In the genomic region with DNA sequence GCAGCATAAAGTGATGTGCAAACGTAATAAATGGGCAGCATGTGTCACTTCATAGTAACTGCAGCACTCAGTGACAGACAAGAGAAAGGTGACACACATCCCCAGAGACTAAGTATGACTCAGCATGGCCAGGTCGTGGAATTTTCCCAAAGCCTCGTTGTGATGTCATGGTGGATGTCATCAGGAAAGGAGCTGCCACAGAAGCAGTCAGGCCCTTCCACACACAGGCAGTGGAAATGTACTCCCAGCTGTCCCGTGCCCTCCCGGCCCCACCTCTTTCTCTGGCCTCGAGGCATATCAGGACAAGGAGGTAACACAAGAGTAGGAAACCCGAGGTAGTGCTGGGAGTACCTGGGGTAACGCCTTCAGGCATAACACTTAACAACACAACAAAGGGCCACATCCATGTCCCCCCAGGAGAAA, we compare ENCODE assay signal across 8 cellular contexts. TPM values are rescaled to one million over a fixed set of nuclear protein-coding genes. Genes with fewer than 3 reads are reported as not detected.
DNase-seq lines count a peak whose midpoint lies in the region; ATAC-seq, FAIRE-seq and TF ChIP-seq lines count a peak whose summit lies in the region.

No MANE protein-coding gene starts in this region.

- H3K36me3 ChIP-seq in Caco-2 (ENCODE audit: control insufficient read depth, insufficient read depth, low read length) (no peaks in the 10 kb centered on the region; the same call in 1 of the 2 replicates), HUES64 (ENCODE audit: insufficient read depth, low read length) (no peaks in the 10 kb centered on the region), GM12878 (ENCODE audit: control insufficient read depth in 2 of 2, insufficient read depth in 2 of 2, low read length in 1 of 2) (no peaks in the 10 kb centered on the region), mesenchymal stem cell (ENCODE audit: control insufficient read depth in 1 of 2, insufficient read depth in 2 of 2, low read depth in 1 of 2, low read length in 2 of 2) (peaks cover 2 to 20% of the 10 kb centered on the region in 2 experiments)

- H3K9ac ChIP-seq in HUES64 (ENCODE audit: low read depth, low read length) (no peak overlapping the region), GM12878 (ENCODE audit: control insufficient read depth, insufficient read depth, low read length) (no peak overlapping the region), mesenchymal stem cell (ENCODE audit: low read length) (peak overlapping the region; percentile 47)

- no peak for TF ChIP-seq RAD21 in GM12878 (IDR thresholded peaks at IDR 0.05; ENCODE audit: insufficient read depth, low read depth, low read length)

- H2BK120ac ChIP-seq in mesenchymal stem cell (ENCODE audit: low read depth, low read length) = no peak overlapping the region

- H3K4me3 ChIP-seq in Caco-2 (ENCODE audit: low read depth, low read length) (no peak overlapping the region), HUES64 (ENCODE audit: low read length) (no peak overlapping the region), GM12878 (no peak overlapping the region), mesenchymal stem cell (ENCODE audit: insufficient read depth in 1 of 2, low read depth in 1 of 2, low read length in 2 of 2) (no peak overlapping the region)

- H2AFZ ChIP-seq in GM12878 (ENCODE audit: control insufficient read depth, low read depth, low read length) (no peak overlapping the region), mesenchymal stem cell (ENCODE audit: low read depth, low read length) (peak overlapping the region; percentile 2)

- peak overlapping the region in 1 of 2 experiments; percentile 11 for H2BK12ac ChIP-seq in mesenchymal stem cell (ENCODE audit: low read length in 2 of 2)

- FAIRE-seq in GM12878 (lab: Jason Lieb, UNC) = no peak

- no peaks in the 10 kb centered on the region for H3K9me3 ChIP-seq in Caco-2
- H3K9me3 ChIP-seq in HUES64 (ENCODE audit: insufficient read depth, low read depth, low read length) = no peaks in the 10 kb centered on the region
- H3K9me3 ChIP-seq in GM12878 (replicated peaks; ENCODE audit: control insufficient read depth, insufficient read depth, low read length) = no peaks in the 10 kb centered on the region
- no peaks in the 10 kb centered on the region for H3K9me3 ChIP-seq in mesenchymal stem cell (ENCODE audit: control insufficient read depth, low read length)
- H3K9me3 ChIP-seq in T-helper 17 cell (ENCODE audit: control insufficient read depth, low read length, poor library complexity, severe bottlenecking) = peaks cover 3% of the 10 kb centered on the region

- TF ChIP-seq POLR2A in GM12878 (IDR thresholded peaks at IDR 0.05; ENCODE audit: low read depth, low read length) = no peak

- in situ Hi-C loops in GM12878 (cut with MboI) = no loop called here

- H3K4me2 ChIP-seq in GM12878 (ENCODE audit: control insufficient read depth, insufficient read depth) = no peak overlapping the region
- no peak overlapping the region for H3K4me2 ChIP-seq in mesenchymal stem cell (ENCODE audit: low read length, poor library complexity, severe bottlenecking)

- no peaks in the 10 kb centered on the region for H3K27me3 ChIP-seq in Caco-2 (replicated peaks; ENCODE audit: control insufficient read depth, insufficient read depth, low read length)
- H3K27me3 ChIP-seq in HUES64 (ENCODE audit: insufficient read depth, low read length) = no peaks in the 10 kb centered on the region
- no peaks in the 10 kb centered on the region; a peak in 3 of 4 replicates for H3K27me3 ChIP-seq in GM12878 (replicated peaks in 1 of 2; ENCODE audit: control insufficient read depth in 2 of 2, insufficient read depth in 2 of 2, low read length in 1 of 2)
- H3K27me3 ChIP-seq in mesenchymal stem cell (ENCODE audit: control insufficient read depth in 1 of 2, insufficient read depth in 1 of 2, low read length in 2 of 2) = no peaks in the 10 kb centered on the region

- RAD21 ChIA-PET in GM12878 (lab: Charles Lee; ENCODE audit: unreplicated experiment) = no interaction called here

- H3K27ac ChIP-seq in HUES64 (ENCODE audit: low read depth, low read length) (0 out of 2 replicates have a peak overlapping the region, but pooled peaks have one; percentile 30), GM12878 (ENCODE audit: control insufficient read depth, insufficient read depth) (no peak overlapping the region), mesenchymal stem cell (ENCODE audit: low read length, poor library complexity, severe bottlenecking) (no peak overlapping the region)

- SMC1A ChIA-PET in GM12878 (lab: Charles Lee; ENCODE audit: uncharacterized antibody, unreplicated experiment) = interaction anchor here (0.5 kb wide), 1 partner anchor 253 kb away, joined by 3 read pairs; no protein-coding TSS in a partner anchor

- H4K20me1 ChIP-seq in GM12878 (ENCODE audit: control insufficient read depth, insufficient read depth) = no peaks in the 10 kb centered on the region

- peak overlapping the region; percentile 60 for H4K8ac ChIP-seq in mesenchymal stem cell (ENCODE audit: low read length)

- CTCF ChIA-PET in Caco-2 (lab: Charles Lee) (interaction anchor here (0.5 to 0.6 kb wide), 4 partner anchors 9 to 104 kb away, joined by 3 to 4 read pairs (median 3); a partner anchor contains a TSS), GM12878 (lab: Yijun Ruan, JAX) (no interaction called here)

- H3K9me3 Mint-ChIP-seq in Caco-2 (ENCODE audit: unreplicated experiment) = no peaks in the 10 kb centered on the region
- H3K9me3 Mint-ChIP-seq in endothelial cell (ENCODE audit: unreplicated experiment) = no peaks in the 10 kb centered on the region

- POLR2A ChIA-PET in Caco-2 (lab: Charles Lee) = interaction anchor here (0.5 to 0.8 kb wide), 3 partner anchors 9 to 740 kb away, joined by 3 to 11 read pairs (median 6); a partner anchor contains a TSS
- POLR2A ChIA-PET in GM12878 (lab: Charles Lee) = no interaction called here

- no peak overlapping the region for H2BK5ac ChIP-seq in mesenchymal stem cell (ENCODE audit: low read depth, low read length, poor library complexity, severe bottlenecking)

- H4K91ac ChIP-seq in mesenchymal stem cell (ENCODE audit: low read length) = no peak overlapping the region

- peaks cover 16% of the 10 kb centered on the region for H3K4me1 ChIP-seq in Caco-2
- peaks cover 7% of the 10 kb centered on the region; the same call in 1 of the 2 replicates for H3K4me1 ChIP-seq in HUES64 (ENCODE audit: insufficient read depth, low read length)
- no peaks in the 10 kb centered on the region for H3K4me1 ChIP-seq in GM12878 (ENCODE audit: control insufficient read depth, insufficient read depth, low read length)
- peaks cover 23% of the 10 kb centered on the region for H3K4me1 ChIP-seq in mesenchymal stem cell (ENCODE audit: control insufficient read depth, insufficient read depth, low read depth, low read length)

- no peak for TF ChIP-seq EP300 in GM12878 (IDR thresholded peaks at IDR 0.05; ENCODE audit: borderline replicate concordance in 1 of 2, control insufficient read depth in 1 of 2, low read depth in 2 of 2, low read length in 2 of 2)

- H3K36me3 Mint-ChIP-seq in Caco-2 (ENCODE audit: insufficient read depth, unreplicated experiment) (peaks cover 8% of the 10 kb centered on the region), T-helper 17 cell (ENCODE audit: low read depth) (no peaks in the 10 kb centered on the region), endothelial cell (ENCODE audit: low read depth, unreplicated experiment) (peaks cover 2% of the 10 kb centered on the region)

- H3K4me1 Mint-ChIP-seq in Caco-2 (ENCODE audit: low read depth, unreplicated experiment) (peaks cover 17% of the 10 kb centered on the region), T-helper 17 cell (peaks cover 2% of the 10 kb centered on the region), endothelial cell (ENCODE audit: unreplicated experiment) (peaks cover 4% of the 10 kb centered on the region)

- ATAC-seq in GM12878 (no peak), T-helper 17 cell (no peak), HG03442 (IDR thresholded peaks at IDR 0.05; ENCODE audit: unreplicated experiment) (no peak), GM21360 (IDR thresholded peaks at IDR 0.05; ENCODE audit: unreplicated experiment) (no peak)

- H3K79me1 ChIP-seq in mesenchymal stem cell (replicated peaks; ENCODE audit: low read length, poor library complexity, severe bottlenecking) = peaks cover 18% of the 10 kb centered on the region

- no peak overlapping the region for H2BK15ac ChIP-seq in mesenchymal stem cell (ENCODE audit: low read depth, poor library complexity, severe bottlenecking)

- peak overlapping the region; percentile 63 for H2AK5ac ChIP-seq in mesenchymal stem cell (ENCODE audit: low read length, severe bottlenecking)

- no peaks in the 10 kb centered on the region for H3K79me2 ChIP-seq in GM12878 (ENCODE audit: control insufficient read depth, insufficient read depth, low read length)

- H3K23ac ChIP-seq in mesenchymal stem cell (ENCODE audit: low read length in 2 of 2) = no peak overlapping the region

- no TSS peak for BruUV-seq in Caco-2 (replicated peaks; lab: Mats Ljungman, UMichigan)
- no TSS peak for BruUV-seq in GM12878 (replicated peaks; lab: Mats Ljungman, UMichigan)

- no peak overlapping the region for H3K4me3 Mint-ChIP-seq in Caco-2 (ENCODE audit: unreplicated experiment)
- no peak overlapping the region for H3K4me3 Mint-ChIP-seq in T-helper 17 cell
- no peak overlapping the region for H3K4me3 Mint-ChIP-seq in endothelial cell (ENCODE audit: unreplicated experiment)

- peak overlapping the region; percentile 5 to 16 for H3K18ac ChIP-seq in mesenchymal stem cell (ENCODE audit: low read depth in 1 of 2, low read length in 2 of 2)

- H3K27ac Mint-ChIP-seq in Caco-2 (ENCODE audit: unreplicated experiment) (peak overlapping the region; percentile 89), T-helper 17 cell (no peak overlapping the region), endothelial cell (ENCODE audit: unreplicated experiment) (no peak overlapping the region)

- WGBS in HUES64 = 80% methylated on average over 6 of the region's 8 CpGs
- 33% methylated on average over 8 of the region's 8 CpGs for WGBS in GM12878 (ENCODE audit: insufficient coverage, insufficient replicate concordance, low lambda C conversion rate, missing lambda C conversion rate)
- WGBS in mesenchymal stem cell = 28% methylated on average over 6 of the region's 8 CpGs

- no peaks in the 10 kb centered on the region for H3K27me3 Mint-ChIP-seq in Caco-2 (ENCODE audit: insufficient read depth, unreplicated experiment)
- H3K27me3 Mint-ChIP-seq in T-helper 17 cell = no peaks in the 10 kb centered on the region
- H3K27me3 Mint-ChIP-seq in endothelial cell (ENCODE audit: unreplicated experiment) = peaks cover 1% of the 10 kb centered on the region

- intact Hi-C loops in Caco-2 (cut with micrococcal nuclease; ENCODE audit: unreplicated experiment) (loop anchor here (1.0 kb wide), 1 partner anchor 8 kb away; a partner anchor contains a TSS), GM12878 (cut with micrococcal nuclease; ENCODE audit: unreplicated experiment) (no loop called here)

- H3K4ac ChIP-seq in mesenchymal stem cell (ENCODE audit: low read depth in 1 of 2, low read length in 2 of 2) = no peak overlapping the region

- TF ChIP-seq CTCF in Caco-2 (IDR thresholded peaks at IDR 0.05; ENCODE audit: insufficient read depth in 1 of 2, low read depth in 1 of 2, low read length in 1 of 2, severe bottlenecking in 1 of 2, unreplicated experiment in 1 of 2) = no peak
- TF ChIP-seq CTCF in GM12878 (IDR thresholded peaks at IDR 0.05 in 2 of 3, conservative IDR thresholded peaks at IDR 0.05 in 1 of 3; ENCODE audit: control insufficient read depth in 2 of 3, extremely low read depth in 1 of 3, insufficient read depth in 1 of 3, low read depth in 3 of 3, low read length in 3 of 3) = no peak
- TF ChIP-seq CTCF in endothelial cell (IDR thresholded peaks at IDR 0.05; ENCODE audit: unreplicated experiment) = no peak

- peak overlapping the region in 1 of 2 experiments; percentile 11 for H3K14ac ChIP-seq in mesenchymal stem cell (ENCODE audit: low read length in 2 of 2)

- DNase-seq in Caco-2 (peak; percentile 94 to 96), GM12878 (ENCODE audit: low read depth, low spot score) (no peak), mesenchymal stem cell (peak; percentile 96), T-helper 17 cell (no peak), endothelial cell (ENCODE audit: low spot score) (no peak)

RNA-seq across cellular contexts. Expression of a gene that starts 8.1 kb away (rescaled TPM):
- total RNA-seq in Caco-2 (2022) (22.5 and 25.8 TPM in 2 replicates), GM12878 (2014; rRNA removed) (3.8 and 4.7 TPM in 2 replicates), GM12878 (2014; rRNA removed; fragmentation: Illumina TruSeq; extraction: Trizol) (2.0 and 2.7 TPM in 2 replicates), GM12878 (2021) (9.6 and 9.7 TPM in 2 replicates), T-helper 17 cell (1 to 10 TPM; 5.8 to 7.4 TPM), endothelial cell (ENCODE audit: unreplicated experiment) (5.8 TPM)
- polyA plus RNA-seq in HUES64 (2013, experiment 1 of 2) = 15.5 TPM
- polyA plus RNA-seq in HUES64 (2013, experiment 2 of 2) = 13.9 TPM
- total RNA-seq in GM12878 (2013; cell fraction: nucleolus; rRNA removed) = 0.38 and 0.49 TPM in 2 replicates
- polyA plus RNA-seq in GM12878 (2011; ENCODE audit: low read depth) = 2.6 TPM
- polyA plus RNA-seq in GM12878 (2011; rRNA removed) (0.22 TPM in 1 of 2 replicates, not detected in the other), GM12878 (2014; fragmentation: Illumina TruSeq; extraction: Trizol) (0.46 and 4.2 TPM in 2 replicates), GM12878 (2014; fragmentation: Nextera tagmentation; extraction: Ambion mirVana) (under 1 TPM; 0.26 to 0.79 TPM), GM12878 (2014; rRNA removed) (4.7 and 5.0 TPM in 2 replicates), GM12878 (2016; fragmentation: Nextera tagmentation; extraction: Ambion mirVana) (10 to 100 TPM in 1 of 2 experiments, 1 to 10 TPM in 1; 9.5 to 10.3 TPM)
- 0.12 and 0.57 TPM in 2 replicates for polyA plus RNA-seq in GM12878 (2011; cell fraction: cytosol; rRNA removed)
- 0.34 and 0.79 TPM in 2 replicates for polyA plus RNA-seq in GM12878 (2011; cell fraction: nucleus; rRNA removed)
- polyA plus RNA-seq in GM12878 (2012) = 5.8 and 6.1 TPM in 2 replicates
- polyA minus RNA-seq in GM12878 (2011; rRNA and poly(A)+ RNA removed) = 0.36 TPM in 1 of 2 replicates, not detected in the other
- polyA minus RNA-seq in GM12878 (2011; cell fraction: cytosol; rRNA and poly(A)+ RNA removed) = 0.27 and 0.73 TPM in 2 replicates
- 0.24 and 0.38 TPM in 2 replicates for polyA minus RNA-seq in GM12878 (2011; cell fraction: nucleus; rRNA and poly(A)+ RNA removed)
- 4.4 TPM for polyA plus RNA-seq in mesenchymal stem cell (2013, experiment 1 of 2)
- polyA plus RNA-seq in mesenchymal stem cell (2013, experiment 2 of 2) = 4.5 TPM

RNA-seq across cellular contexts. Expression of a gene that starts 25.0 kb away (rescaled TPM):
- not detected in 2 replicates for total RNA-seq in Caco-2 (2022)
- polyA plus RNA-seq in HUES64 (2013, experiment 1 of 2) = 0.30 TPM
- 0.51 TPM for polyA plus RNA-seq in HUES64 (2013, experiment 2 of 2)
- total RNA-seq in GM12878 (2013; cell fraction: nucleolus; rRNA removed) = not detected in 2 replicates
- total RNA-seq in GM12878 (2014; rRNA removed) = not detected in 2 replicates
- not detected in 2 replicates for total RNA-seq in GM12878 (2014; rRNA removed; fragmentation: Illumina TruSeq; extraction: Trizol)
- not detected in 2 replicates for total RNA-seq in GM12878 (2021)
- not detected for polyA plus RNA-seq in GM12878 (2011; ENCODE audit: low read depth)
- polyA plus RNA-seq in GM12878 (2011; rRNA removed) = not detected in 2 replicates
- polyA plus RNA-seq in GM12878 (2011; cell fraction: cytosol; rRNA removed) = not detected in 2 replicates
- not detected in 2 replicates for polyA plus RNA-seq in GM12878 (2011; cell fraction: nucleus; rRNA removed)
- not detected in 2 replicates for polyA plus RNA-seq in GM12878 (2012)
- not detected in 2 replicates for polyA plus RNA-seq in GM12878 (2014; fragmentation: Illumina TruSeq; extraction: Trizol)
- polyA plus RNA-seq in GM12878 (2014; fragmentation: Nextera tagmentation; extraction: Ambion mirVana) = not detected
- polyA plus RNA-seq in GM12878 (2014; rRNA removed) = not detected in 2 replicates
- not detected for polyA plus RNA-seq in GM12878 (2016; fragmentation: Nextera tagmentation; extraction: Ambion mirVana)
- polyA minus RNA-seq in GM12878 (2011; rRNA and poly(A)+ RNA removed) = not detected in 2 replicates
- not detected in 2 replicates for polyA minus RNA-seq in GM12878 (2011; cell fraction: cytosol; rRNA and poly(A)+ RNA removed)
- polyA minus RNA-seq in GM12878 (2011; cell fraction: nucleus; rRNA and poly(A)+ RNA removed) = not detected in 2 replicates
- not detected for polyA plus RNA-seq in mesenchymal stem cell (2013, experiment 1 of 2)
- polyA plus RNA-seq in mesenchymal stem cell (2013, experiment 2 of 2) = not detected
- total RNA-seq in T-helper 17 cell = not detected
- not detected for total RNA-seq in endothelial cell (ENCODE audit: unreplicated experiment)

Comparison
In these comparisons a context has a peak if more than half of its experiments do, and no peak if none do; other contexts are left out.
1. DNase-seq: peak in Caco-2 (2 of 2) and mesenchymal stem cell (single experiment); none in GM12878 (single experiment), T-helper 17 cell (0 of 3) and endothelial cell (single experiment).